ENCODE assay signal across 28 cellular contexts in the genomic region with DNA sequence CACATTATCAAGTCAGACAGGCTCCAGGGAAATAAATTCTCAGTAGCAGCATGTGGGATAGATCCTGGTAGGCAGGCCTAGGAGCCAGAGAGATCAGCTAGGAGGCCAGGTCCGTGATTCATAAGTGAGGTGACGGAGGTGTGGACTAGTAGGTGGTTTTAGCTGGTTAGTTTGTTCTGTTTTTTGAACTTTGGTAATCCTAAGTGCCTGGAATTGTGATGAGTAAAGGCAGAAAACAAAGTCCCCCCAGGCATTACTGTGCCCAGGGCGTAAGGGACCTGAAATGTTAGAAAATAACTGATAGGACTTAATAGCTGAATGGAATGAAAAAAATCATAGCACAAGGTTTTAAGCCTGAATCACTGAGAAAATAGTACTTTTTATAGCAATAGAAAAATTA.
"Had no signal": no experiment of that assay in that cellular context is flagged by ENCODE, and none has a peak within 500 bp of the region (broad histone marks: within the 10 kb centered on the region; RNA-seq: fewer than 3 reads in every experiment).

No MANE protein-coding gene starts in this region.

- H3K36me3 ChIP-seq: neural progenitor cell, ovary, right lobe of liver, sigmoid colon, spleen, suprapubic skin, tibial artery, transverse colon, upper lobe of left lung, vagina had no signal

- H2AFZ ChIP-seq: neural progenitor cell, parathyroid adenoma had no signal

- H3K4me2 ChIP-seq: neural progenitor cell had no signal

- DNase-seq: natural killer cell; occipital lobe; ovary; posterior cingulate gyrus; psoas muscle; right cardiac atrium; right lobe of liver; sigmoid colon; small intestine; spleen; stimulated activated CD4-positive, alpha-beta T cell treated with anti-CD3 and anti-CD28 coated beads, Interleukin-12 subunit alpha, Interleukin-12 subunit beta, amount 100 ng/mL, for 4 hours; stimulated activated CD4-positive, alpha-beta T cell treated with anti-CD3 and anti-CD28 coated beads, Interleukin-1b, Interleukin-23, amount 100 ng/mL, for 48 hours; stimulated activated CD4-positive, alpha-beta T cell treated with anti-CD3 and anti-CD28 coated beads, Interleukin-4, amount 100 ng/mL, for 1 hour; stimulated activated CD4-positive, alpha-beta T cell treated with anti-CD3 and anti-CD28 coated beads, Interleukin-4, amount 100 ng/mL, for 4 hours; stimulated activated CD8-positive, alpha-beta memory T cell treated with anti-CD3 and anti-CD28 coated beads, Interleukin-4, amount 100 ng/mL, for 48 hours; stimulated activated naive CD4-positive, alpha-beta T cell; stimulated activated naive CD8-positive, alpha-beta T cell treated with anti-CD3 and anti-CD28 coated beads, Interleukin-15, amount 100 ng/mL, for 72 hours; stimulated activated naive CD8-positive, alpha-beta T cell treated with anti-CD3 and anti-CD28 coated beads, Interleukin-15, Interleukin-2, amounts not matched to agents 100 U/mL and 50 U/mL, for 24 hours; substantia nigra; testis; tibial artery; transverse colon; upper lobe of left lung had no signal

- H3K27ac ChIP-seq: neural progenitor cell, ovary, parathyroid adenoma, psoas muscle, right lobe of liver, sigmoid colon, suprapubic skin, testis, tibial artery, transverse colon, upper lobe of left lung, vagina had no signal

- H3K9me3 ChIP-seq: ovary, psoas muscle, right lobe of liver, suprapubic skin, testis, transverse colon, upper lobe of left lung, vagina had no signal

- H3K4me1 ChIP-seq: neural progenitor cell, parathyroid adenoma, psoas muscle, right lobe of liver, sigmoid colon, spleen, suprapubic skin, testis, tibial artery, transverse colon, upper lobe of left lung, vagina had no signal

- H3K9ac ChIP-seq: neural progenitor cell, parathyroid adenoma had no signal

- H3K27me3 ChIP-seq: neural progenitor cell, ovary, right lobe of liver, sigmoid colon, spleen, suprapubic skin, testis, tibial artery, transverse colon, upper lobe of left lung, vagina had no signal

- H3K79me2 ChIP-seq: parathyroid adenoma had no signal

- ATAC-seq: natural killer cell; psoas muscle; right cardiac atrium; right lobe of liver; stimulated activated memory B cell treated with anti-CD40 and anti-IgM and Interleukin-4, amounts not matched to agents 10 μg/mL and 1 μg/mL and 100 μg/mL, for 72 hours; stimulated activated naive CD8-positive, alpha-beta T cell treated with anti-CD3 and anti-CD28 coated beads, Interleukin-15, amount 100 ng/mL, for 72 hours; stimulated activated naive CD8-positive, alpha-beta T cell treated with anti-CD3 and anti-CD28 coated beads, Interleukin-15, Interleukin-2, amounts not matched to agents 100 U/mL and 50 U/mL, for 24 hours had no signal

- H3K4me3 ChIP-seq: neural progenitor cell, ovary, psoas muscle, right lobe of liver, sigmoid colon, spleen, suprapubic skin, testis, tibial artery, transverse colon, upper lobe of left lung, vagina had no signal
